22 cellular contexts compared by ENCODE assay signal in genomic region chr18:70025580-70025979, GRCh38.
"Had no signal": no experiment of that assay in that cellular context is flagged by ENCODE, and none has a peak within 500 bp of the region (broad histone marks: within the 10 kb centered on the region; RNA-seq: fewer than 3 reads in every experiment).

No MANE protein-coding gene starts in this region.

- H3K27me3 ChIP-seq: adrenal gland had no signal

- H3K4me3 ChIP-seq: adrenal gland had no signal

- H3K27ac ChIP-seq: adrenal gland, WERI-Rb-1 had no signal

- H3K36me3 ChIP-seq: adrenal gland, WERI-Rb-1 had no signal

- DNase-seq: activated CD4-positive, alpha-beta T cell treated with anti-CD3 and anti-CD28 coated beads for 36 hours; activated CD4-positive, alpha-beta T cell treated with anti-CD3 and anti-CD28 coated beads, Interleukin-2, amount 50 U/mL, for 4 hours; activated CD8-positive, alpha-beta memory T cell treated with anti-CD3 and anti-CD28 coated beads, Interleukin-2, amount 50 U/mL, for 48 hours; activated CD8-positive, alpha-beta T cell treated with anti-CD3 and anti-CD28 coated beads, Interleukin-2, amount 10 ng/mL, durations not matched to agents 7 days and 5 days; activated naive CD4-positive, alpha-beta T cell treated with anti-CD3 and anti-CD28 coated beads, Interleukin-2, amount 50 U/mL, for 16 hours; activated naive CD8-positive, alpha-beta T cell treated with anti-CD3 and anti-CD28 coated beads, Interleukin-2, amount 10 ng/mL, durations not matched to agents 7 days and 5 days; activated T-cell treated with anti-CD3 and anti-CD28 coated beads, Interleukin-2, amount 50 U/mL, for 1 hour; adrenal gland; anterior cingulate cortex; KG1; NCI-H1092; NCI-H1436; NCI-H1694 treated with DMSO at 0.1 percent for 48 hours; NCI-H2029 treated with DMSO at 0.1 percent for 48 hours; NCI-H345; NCI-H510A; NCI-H526 treated with DMSO at 0.1 percent for 48 hours; NCI-H82; PC-3; SHP77 treated with DMSO at 0.1 percent for 48 hours; WERI-Rb-1 had no signal

- H3K9me3 ChIP-seq: adrenal gland had no signal

- ATAC-seq: activated CD4-positive, alpha-beta T cell treated with anti-CD3 and anti-CD28 coated beads for 36 hours; activated CD8-positive, alpha-beta T cell treated with anti-CD3 and anti-CD28 coated beads, Interleukin-2, amount 10 ng/mL, durations not matched to agents 7 days and 5 days; PC-3 had no signal

- FAIRE-seq: RCC 7860 had no signal

- H3K4me1 ChIP-seq: adrenal gland had no signal
